1 cellular context compared by ENCODE assay signal in genomic region chr2:230809677-230810251, GRCh38.
TF ChIP-seq lines count a peak whose summit lies in the region.

No MANE protein-coding gene starts in this region.

TF ChIP-seq in K562, 482 proteins besides CTCF, POLR2A, EP300 and RAD21 (continued from another document):
- TF ChIP-seq, protein P1, sequence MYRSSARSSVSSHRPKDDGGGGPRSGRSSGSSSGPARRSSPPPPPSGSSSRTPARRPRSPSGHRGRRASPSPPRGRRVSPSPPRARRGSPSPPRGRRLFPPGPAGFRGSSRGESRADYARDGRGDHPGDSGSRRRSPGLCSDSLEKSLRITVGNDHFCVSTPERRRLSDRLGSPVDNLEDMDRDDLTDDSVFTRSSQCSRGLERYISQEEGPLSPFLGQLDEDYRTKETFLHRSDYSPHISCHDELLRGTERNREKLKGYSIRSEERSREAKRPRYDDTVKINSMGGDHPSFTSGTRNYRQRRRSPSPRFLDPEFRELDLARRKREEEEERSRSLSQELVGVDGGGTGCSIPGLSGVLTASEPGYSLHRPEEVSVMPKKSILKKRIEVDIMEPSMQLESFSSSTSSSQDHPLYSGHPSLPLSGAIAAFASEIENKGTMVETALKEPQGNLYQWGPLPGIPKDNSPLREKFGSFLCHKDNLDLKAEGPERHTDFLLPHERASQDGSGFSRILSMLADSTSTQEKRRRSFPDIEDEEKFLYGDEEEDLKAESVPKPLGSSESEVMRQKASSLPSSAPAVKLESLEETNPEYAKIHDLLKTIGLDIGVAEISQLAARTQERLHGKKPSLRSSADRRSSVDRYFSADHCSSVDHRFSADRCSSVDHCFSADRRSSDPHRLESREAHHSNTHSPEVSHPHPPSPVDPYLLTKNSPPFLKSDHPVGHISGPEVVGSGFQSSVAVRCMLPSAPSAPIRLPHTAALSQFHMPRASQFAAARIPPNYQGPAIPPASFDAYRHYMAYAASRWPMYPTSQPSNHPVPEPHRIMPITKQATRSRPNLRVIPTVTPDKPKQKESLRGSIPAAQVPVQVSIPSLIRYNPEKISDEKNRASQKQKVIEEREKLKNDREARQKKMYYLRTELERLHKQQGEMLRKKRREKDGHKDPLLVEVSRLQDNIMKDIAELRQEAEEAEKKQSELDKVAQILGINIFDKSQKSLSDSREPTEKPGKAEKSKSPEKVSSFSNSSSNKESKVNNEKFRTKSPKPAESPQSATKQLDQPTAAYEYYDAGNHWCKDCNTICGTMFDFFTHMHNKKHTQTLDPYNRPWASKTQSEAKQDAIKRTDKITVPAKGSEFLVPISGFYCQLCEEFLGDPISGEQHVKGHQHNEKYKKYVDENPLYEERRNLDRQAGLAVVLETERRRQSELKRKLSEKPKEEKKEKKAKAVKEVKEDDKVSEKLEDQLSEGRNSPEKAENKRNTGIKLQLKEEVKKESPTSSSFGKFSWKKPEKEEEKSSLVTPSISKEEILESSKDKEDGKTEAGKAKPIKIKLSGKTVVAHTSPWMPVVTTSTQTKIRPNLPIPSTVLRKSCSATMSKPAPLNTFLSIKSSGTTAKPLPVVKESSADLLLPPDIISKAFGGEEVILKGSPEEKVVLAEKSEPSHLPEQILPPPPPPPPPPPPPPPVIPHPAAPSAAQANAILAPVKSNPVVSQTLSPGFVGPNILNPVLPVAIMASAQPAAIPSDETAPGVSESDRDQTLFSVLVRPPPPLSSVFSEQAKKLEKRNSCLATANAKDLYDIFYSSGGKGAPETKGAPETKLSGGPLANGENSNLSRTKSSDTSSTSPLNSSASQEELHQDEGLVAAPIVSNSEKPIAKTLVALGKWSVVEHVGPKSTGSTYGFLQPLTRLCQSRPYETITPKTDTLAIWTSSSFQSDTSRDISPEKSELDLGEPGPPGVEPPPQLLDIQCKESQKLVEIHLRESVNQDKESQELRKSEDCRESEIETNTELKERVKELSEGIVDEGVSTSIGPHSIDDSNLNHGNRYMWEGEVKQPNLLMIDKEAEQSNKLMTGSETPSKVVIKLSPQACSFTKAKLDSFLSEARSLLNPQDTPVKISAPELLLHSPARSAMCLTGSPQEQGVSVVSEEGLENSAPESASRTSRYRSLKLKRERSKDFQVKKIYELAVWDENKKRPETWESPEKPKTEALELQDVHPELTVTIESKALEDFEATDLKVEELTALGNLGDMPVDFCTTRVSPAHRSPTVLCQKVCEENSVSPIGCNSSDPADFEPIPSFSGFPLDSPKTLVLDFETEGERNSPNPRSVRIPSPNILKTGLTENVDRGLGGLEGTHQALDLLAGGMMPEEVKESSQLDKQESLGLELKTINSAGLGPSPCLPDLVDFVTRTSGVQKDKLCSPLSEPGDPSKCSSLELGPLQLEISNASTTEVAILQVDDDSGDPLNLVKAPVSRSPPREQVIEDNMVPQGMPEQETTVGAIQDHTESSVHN (IDR thresholded peaks at IDR 0.05; ENCODE audit: borderline replicate concordance in 1 of 2, low read depth in 1 of 2), result no peak
- TF ChIP-seq SMAD3 (CRISPR knock-in tag; conservative IDR thresholded peaks at IDR 0.05) (no peak), TAF9B (IDR thresholded peaks at IDR 0.05; ENCODE audit: partially characterized antibody) (no peak), BRD4 (IDR thresholded peaks at IDR 0.05) (no peak), NFE2L1 (tag; IDR thresholded peaks at IDR 0.05; ENCODE audit: borderline replicate concordance, low read depth) (0 out of 2 replicates have a peak, but pooled peaks have one; percentile 28)
- TF ChIP-seq, protein P2, sequence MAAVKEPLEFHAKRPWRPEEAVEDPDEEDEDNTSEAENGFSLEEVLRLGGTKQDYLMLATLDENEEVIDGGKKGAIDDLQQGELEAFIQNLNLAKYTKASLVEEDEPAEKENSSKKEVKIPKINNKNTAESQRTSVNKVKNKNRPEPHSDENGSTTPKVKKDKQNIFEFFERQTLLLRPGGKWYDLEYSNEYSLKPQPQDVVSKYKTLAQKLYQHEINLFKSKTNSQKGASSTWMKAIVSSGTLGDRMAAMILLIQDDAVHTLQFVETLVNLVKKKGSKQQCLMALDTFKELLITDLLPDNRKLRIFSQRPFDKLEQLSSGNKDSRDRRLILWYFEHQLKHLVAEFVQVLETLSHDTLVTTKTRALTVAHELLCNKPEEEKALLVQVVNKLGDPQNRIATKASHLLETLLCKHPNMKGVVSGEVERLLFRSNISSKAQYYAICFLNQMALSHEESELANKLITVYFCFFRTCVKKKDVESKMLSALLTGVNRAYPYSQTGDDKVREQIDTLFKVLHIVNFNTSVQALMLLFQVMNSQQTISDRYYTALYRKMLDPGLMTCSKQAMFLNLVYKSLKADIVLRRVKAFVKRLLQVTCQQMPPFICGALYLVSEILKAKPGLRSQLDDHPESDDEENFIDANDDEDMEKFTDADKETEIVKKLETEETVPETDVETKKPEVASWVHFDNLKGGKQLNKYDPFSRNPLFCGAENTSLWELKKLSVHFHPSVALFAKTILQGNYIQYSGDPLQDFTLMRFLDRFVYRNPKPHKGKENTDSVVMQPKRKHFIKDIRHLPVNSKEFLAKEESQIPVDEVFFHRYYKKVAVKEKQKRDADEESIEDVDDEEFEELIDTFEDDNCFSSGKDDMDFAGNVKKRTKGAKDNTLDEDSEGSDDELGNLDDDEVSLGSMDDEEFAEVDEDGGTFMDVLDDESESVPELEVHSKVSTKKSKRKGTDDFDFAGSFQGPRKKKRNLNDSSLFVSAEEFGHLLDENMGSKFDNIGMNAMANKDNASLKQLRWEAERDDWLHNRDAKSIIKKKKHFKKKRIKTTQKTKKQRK (IDR thresholded peaks at IDR 0.05; ENCODE audit: borderline replicate concordance, low read depth, low read length), result no peak
TF ChIP-seq in K562: peak in this region for 5.
